9 cellular contexts compared by ENCODE assay signal in the genomic region with DNA sequence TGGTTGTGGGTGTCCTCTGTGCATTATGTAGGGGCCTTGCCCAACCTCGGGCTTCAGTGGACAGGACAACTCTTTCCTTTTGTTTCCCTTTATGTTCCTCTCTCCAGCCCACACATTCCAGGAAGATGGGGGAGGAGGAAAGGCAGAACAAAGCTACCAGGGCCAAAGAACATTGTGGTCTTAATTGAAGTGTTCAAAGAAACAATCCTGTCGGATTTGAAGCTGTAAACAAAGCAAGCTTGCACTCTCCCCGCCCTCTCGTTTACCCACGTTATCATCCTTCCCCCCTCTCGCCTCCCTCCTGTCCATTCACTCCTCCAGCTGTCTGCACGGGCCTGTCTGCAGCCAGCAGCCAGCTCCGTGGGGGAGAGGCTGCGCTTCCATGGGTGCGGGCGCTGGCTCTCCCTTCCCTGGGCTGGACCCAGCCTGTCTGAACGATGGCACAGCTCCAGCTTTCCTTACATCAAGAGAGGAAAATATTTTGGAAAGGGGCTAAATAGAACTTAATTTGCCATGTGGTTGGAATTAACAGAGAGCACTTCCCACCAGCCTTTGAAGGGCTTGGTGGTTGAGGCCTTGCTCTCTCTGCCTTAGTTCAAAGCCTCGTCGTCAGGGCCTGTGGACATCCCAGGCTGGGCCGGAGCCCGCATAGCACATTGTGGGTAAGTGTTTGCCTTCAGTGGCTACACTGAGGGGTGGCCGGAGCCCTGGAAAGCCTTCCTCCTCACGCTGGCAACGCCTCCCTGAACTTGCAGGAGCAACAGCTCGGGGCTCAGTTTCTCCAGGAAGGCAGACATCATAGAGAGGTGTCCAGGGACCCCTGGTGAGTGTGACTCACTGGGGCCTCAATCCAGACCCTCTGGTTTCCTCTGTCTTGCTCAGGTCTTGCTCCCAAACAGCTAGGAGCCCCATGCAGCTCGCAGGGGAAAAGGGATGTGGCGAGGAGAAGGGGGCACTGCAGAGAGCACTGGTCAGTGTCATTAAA.
DNase-seq lines count a peak whose midpoint lies in the region; ATAC-seq and TF ChIP-seq lines count a peak whose summit lies in the region.
"Had no signal": no experiment of that assay in that cellular context is flagged by ENCODE, and none has a peak within 500 bp of the region (broad histone marks: within the 10 kb centered on the region; RNA-seq: fewer than 3 reads in every experiment).

No MANE protein-coding gene starts in this region.

- H3K4me1 ChIP-seq in breast epithelium (peaks cover 4 to 10% of the 10 kb centered on the region in 2 donors), spleen (peaks cover 0 to 39% (median 16%) of the 10 kb centered on the region in 6 donors)

- 71 to 83% (median 78%) methylated on average over 22 of the region's 22 CpGs for WGBS in spleen, 5 donors

- H3K36me3 ChIP-seq in breast epithelium (no peaks in the 10 kb centered on the region), spleen (no peaks in the 10 kb centered on the region)

- no peak for TF ChIP-seq CTCF in breast epithelium (IDR thresholded peaks at IDR 0.05)
- TF ChIP-seq CTCF in spleen (IDR thresholded peaks at IDR 0.05 in 8 of 11, conservative IDR thresholded peaks at IDR 0.05 in 3 of 11): no peak

- H3K9me3 ChIP-seq in breast epithelium (no peaks in the 10 kb centered on the region), spleen (no peaks in the 10 kb centered on the region)

- H3K4me3 ChIP-seq in breast epithelium: peak overlapping the region in 1 of 3 donors; percentile 33
- no peak overlapping the region for H3K4me3 ChIP-seq in spleen

- ATAC-seq in HG03196 (IDR thresholded peaks at IDR 0.05; ENCODE audit: unreplicated experiment) (no peak), HG03432 (IDR thresholded peaks at IDR 0.05; ENCODE audit: unreplicated experiment) (no peak), HG03565 (IDR thresholded peaks at IDR 0.05; ENCODE audit: unreplicated experiment) (no peak)

- DNase-seq in NCI-H146 (lab: John Stamatoyannopoulos, UW) (peak; percentile 83), breast epithelium (ENCODE audit: low spot score in 2 of 2) (peak; percentile 54 to 82), islet precursor cell (peak; percentile 53), spleen (peak; percentile 75), OCI-M2 (lab: John Stamatoyannopoulos, UW; ENCODE audit: unreplicated experiment) (no peak)
- DNase-seq: cortex of kidney had no signal

- no peak for TF ChIP-seq POLR2A in breast epithelium (IDR thresholded peaks at IDR 0.05)
- TF ChIP-seq POLR2A in spleen (IDR thresholded peaks at IDR 0.05): no peak

- intact Hi-C loops in breast epithelium (cut with DNase I; ENCODE audit: low total_unique reads): no loop called here
- intact Hi-C loops in spleen (cut with DNase I; ENCODE audit: low total_unique reads): no loop called here

- H3K27ac ChIP-seq in breast epithelium (peak overlapping the region; percentile 72 to 89), spleen (peak overlapping the region in 6 of 8 donors; percentile 13 to 73 (median 70))

- H3K27me3 ChIP-seq in breast epithelium: no peaks in the 10 kb centered on the region
- peaks cover 0 to 12% (median 0%) of the 10 kb centered on the region in 7 donors for H3K27me3 ChIP-seq in spleen (replicated peaks in 1 of 7)
